1 cellular context compared by ENCODE assay signal in genomic region chr12:95181103-95181502, GRCh38.
TF ChIP-seq lines count a peak whose summit lies in the region.

No MANE protein-coding gene starts in this region.

TF ChIP-seq in K562, 482 proteins besides CTCF, POLR2A, EP300 and RAD21 (continued from another document):
- TF ChIP-seq CREB3L1 (IDR thresholded peaks at IDR 0.05; ENCODE audit: borderline replicate concordance, low read depth) (no peak), ZBTB49 (CRISPR knock-in tag; IDR thresholded peaks at IDR 0.05; ENCODE audit: borderline replicate concordance) (no peak), TFAP4 (CRISPR knock-in tag; IDR thresholded peaks at IDR 0.05; ENCODE audit: borderline replicate concordance) (no peak), ETV1 (tag; conservative IDR thresholded peaks at IDR 0.05; ENCODE audit: low read depth) (peak; percentile 54; the same call in 1 of the 2 replicates), ARID1B (IDR thresholded peaks at IDR 0.05) (peak; percentile 80), ZNF766 (CRISPR knock-in tag; conservative IDR thresholded peaks at IDR 0.05) (peak; percentile 63; the same call in 1 of the 2 replicates)
